13 cellular contexts compared by ENCODE assay signal in the genomic region with DNA sequence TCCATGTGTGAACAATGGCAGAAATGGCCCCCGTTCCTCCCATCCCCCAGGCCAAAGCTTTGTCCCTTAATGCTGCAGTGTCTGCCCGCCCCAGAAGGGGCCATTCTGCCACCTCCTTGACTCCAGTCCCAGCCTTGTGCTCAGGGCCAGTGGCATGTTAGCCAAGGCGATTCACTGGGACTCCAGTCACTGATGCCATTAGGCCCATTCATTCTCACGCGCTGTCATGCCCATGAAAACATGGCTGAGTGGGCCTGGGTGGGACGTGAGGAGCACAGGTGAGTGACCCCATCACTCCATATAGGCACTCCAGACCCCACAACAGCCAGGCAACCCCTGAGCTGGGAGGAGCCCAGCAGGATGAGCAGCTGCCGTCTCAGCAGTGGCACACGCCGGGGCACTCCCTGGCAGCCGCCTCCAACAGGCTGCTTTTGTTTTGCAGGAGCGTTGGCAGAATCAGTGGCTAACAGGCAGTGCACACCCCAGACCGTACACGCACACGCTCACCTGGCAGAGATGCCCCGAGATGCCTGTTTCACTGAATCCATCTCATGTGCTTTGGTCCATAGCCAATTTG.
"Had no signal": no experiment of that assay in that cellular context is flagged by ENCODE, and none has a peak within 500 bp of the region (broad histone marks: within the 10 kb centered on the region; RNA-seq: fewer than 3 reads in every experiment).

No MANE protein-coding gene starts in this region.

- H3K4me1 ChIP-seq: suprapubic skin had no signal

- DNase-seq: activated CD4-positive, alpha-beta T cell treated with anti-CD3 and anti-CD28 coated beads for 1 hour; activated CD4-positive, alpha-beta T cell treated with anti-CD3 and anti-CD28 coated beads, Interleukin-2, amount 50 U/mL, for 48 hours; activated effector memory CD4-positive, alpha-beta T cell treated with anti-CD3 and anti-CD28 coated beads, Interleukin-2, amount 50 U/mL, for 16 hours; activated T-cell treated with anti-CD3 and anti-CD28 coated beads, Interleukin-2, amount 50 U/mL, for 4 hours; amniotic stem cell; left ventricle myocardium superior; nephron progenitor cell; stimulated activated CD4-positive, alpha-beta T cell treated with anti-CD3 and anti-CD28 coated beads, Interleukin-12 subunit alpha, Interleukin-12 subunit beta, amount 100 ng/mL, for 4 hours; stimulated activated naive CD8-positive, alpha-beta T cell treated with anti-CD3 and anti-CD28 coated beads, Interleukin-15, Interleukin-2, amounts not matched to agents 100 U/mL and 50 U/mL, for 24 hours had no signal

- H3K4me3 ChIP-seq: hepatocyte, suprapubic skin had no signal

- H3K27me3 ChIP-seq: hepatocyte had no signal

- ATAC-seq: activated naive CD4-positive, alpha-beta T cell treated with anti-CD3 and anti-CD28 coated beads, Interleukin-2, amount 50 U/mL, for 72 hours; activated T-cell treated with anti-CD3 and anti-CD28 coated beads, Interleukin-2, amount 50 U/mL, for 4 hours; left ventricle myocardium superior; sciatic nerve; stimulated activated naive CD8-positive, alpha-beta T cell treated with anti-CD3 and anti-CD28 coated beads, Interleukin-15, Interleukin-2, amounts not matched to agents 100 U/mL and 50 U/mL, for 24 hours had no signal

- H3K27ac ChIP-seq: hepatocyte, suprapubic skin had no signal

- H3K9me3 ChIP-seq: suprapubic skin had no signal

- H3K36me3 ChIP-seq: suprapubic skin had no signal
